ENCODE assay signal across 8 cellular contexts in genomic region chr6:139474145-139475108, GRCh38.
DNase-seq lines count a peak whose midpoint lies in the region; ATAC-seq, FAIRE-seq and TF ChIP-seq lines count a peak whose summit lies in the region.

No MANE protein-coding gene starts in this region.

- H3K4me1 ChIP-seq in H9 (ENCODE audit: insufficient read depth, low read length) (peaks cover 9% of the 10 kb centered on the region; the same call in 1 of the 2 replicates), H1 (replicated peaks in 1 of 4; ENCODE audit: control insufficient read depth in 3 of 4, insufficient read depth in 4 of 4, low read length in 3 of 4) (peaks cover 11 to 28% (median 14%) of the 10 kb centered on the region in 4 experiments), neuron (ENCODE audit: insufficient read depth, low read length) (peaks cover 42% of the 10 kb centered on the region)

- no peak overlapping the region for H3K23ac ChIP-seq in H9 (ENCODE audit: insufficient read length, low read depth, low read length)
- no peak overlapping the region for H3K23ac ChIP-seq in H1 (ENCODE audit: insufficient read length)

- H2BK15ac ChIP-seq in H9 (ENCODE audit: low read depth, low read length) = no peak overlapping the region
- H2BK15ac ChIP-seq in H1 (ENCODE audit: low read length) = no peak overlapping the region

- POLR2A ChIA-PET in H1 (lab: Charles Lee; ENCODE audit: partially characterized antibody) = interaction anchor here (1.4 to 4.0 kb wide), 3 partner anchors 9 to 100 kb away, joined by 3 to 27 read pairs (median 5); partner anchors contain the start of gene CITED2
- POLR2A ChIA-PET in T-cell (lab: Charles Lee) = interaction anchor here in 1 of 2 donors (1.1 kb wide), 1 partner anchor 100 kb away, joined by 5 read pairs; the partner anchor contains the start of gene CITED2

- peak; percentile 14 for DNase-seq in COR-L47 (lab: John Stamatoyannopoulos, UW)
- no peak for DNase-seq in H9
- peak; percentile 56 to 73 for DNase-seq in NCI-H446 (lab: John Stamatoyannopoulos, UW)
- DNase-seq in H1 (ENCODE audit: low read depth in 1 of 2, low spot score in 2 of 2) = no peak
- no peak for DNase-seq in NCI-H2196 treated with DMSO at 0.1 percent for 48 hours (lab: John Stamatoyannopoulos, UW; ENCODE audit: unreplicated experiment)
- no peak for DNase-seq in T-cell

- H3K9me3 Mint-ChIP-seq in H9 = no peaks in the 10 kb centered on the region
- H3K9me3 Mint-ChIP-seq in T-cell = no peaks in the 10 kb centered on the region

- no peak overlapping the region for H3K18ac ChIP-seq in H9 (ENCODE audit: insufficient read length, low read depth, low read length)
- H3K18ac ChIP-seq in H1 (ENCODE audit: extremely low read depth, low read length) = peak overlapping the region; percentile 14; the same call in 1 of the 2 replicates

- WGBS in H9 (ENCODE audit: extremely low coverage, insufficient read length, low lambda C conversion rate) = no CpG with 5 or more reads among the region's 7 CpGs
- 30% methylated on average over 7 of the region's 7 CpGs; no CpG with 5 or more reads in 1 of the 2 experiments for WGBS in H1 (ENCODE audit: extremely low coverage in 1 of 2, insufficient coverage in 1 of 2, insufficient read length in 1 of 2, insufficient replicate concordance in 2 of 2, low coverage in 1 of 2, low lambda C conversion rate in 2 of 2, missing lambda C conversion rate in 1 of 2), 2 experiments

- H3K27me3 ChIP-seq in H9 (ENCODE audit: insufficient read depth, low read length) = no peaks in the 10 kb centered on the region
- H3K27me3 ChIP-seq in H1 (replicated peaks in 1 of 4; ENCODE audit: control insufficient read depth in 3 of 4, extremely low read depth in 1 of 4, insufficient read depth in 3 of 4, low read length in 3 of 4) = no peaks in the 10 kb centered on the region
- no peaks in the 10 kb centered on the region for H3K27me3 ChIP-seq in neuron (ENCODE audit: insufficient read depth, low read length)

- TF ChIP-seq CTCF in H9 (conservative IDR thresholded peaks at IDR 0.05) (no peak), H1 (IDR thresholded peaks at IDR 0.05; ENCODE audit: control extremely low read depth in 1 of 3, insufficient read depth in 1 of 3, low read depth in 1 of 3, low read length in 3 of 3) (no peak)

- H4K20me1 ChIP-seq in H9 (ENCODE audit: control insufficient read depth, insufficient read depth, insufficient read length) = no peaks in the 10 kb centered on the region
- H4K20me1 ChIP-seq in H1 (replicated peaks in 1 of 2; ENCODE audit: control insufficient read depth in 1 of 2, insufficient read depth in 2 of 2, low read length in 2 of 2) = no peaks in the 10 kb centered on the region

- H3K4me3 ChIP-seq in H1 (ENCODE audit: extremely low read depth in 1 of 4, insufficient read depth in 2 of 4, low read depth in 3 of 4, low read length in 4 of 4) (peak overlapping the region in 2 of 4 experiments; percentile 18 to 40; a peak in 2 of 8 replicates), neuron (ENCODE audit: low read length) (peak overlapping the region; percentile 33)

- H4K5ac ChIP-seq in H9 (ENCODE audit: insufficient read length, low read depth, low read length) (no peak overlapping the region), H1 (ENCODE audit: insufficient read length, low read depth, low read length) (peak overlapping the region; percentile 12)

- no peak for TF ChIP-seq POLR2A in H1 (IDR thresholded peaks at IDR 0.05; ENCODE audit: control extremely low read depth in 1 of 2, low read depth in 2 of 2, low read length in 2 of 2)

- peak overlapping the region; percentile 70 for H3K27ac ChIP-seq in H9 (ENCODE audit: insufficient read length, low read depth, low read length)
- peak overlapping the region; percentile 64 for H3K27ac ChIP-seq in H1 (ENCODE audit: low read depth, low read length)

- H4K91ac ChIP-seq in H9 (ENCODE audit: insufficient read length, low read depth, low read length) = no peak overlapping the region
- no peak overlapping the region for H4K91ac ChIP-seq in H1 (replicated peaks; ENCODE audit: insufficient read length, low read length)

- H3K4me2 ChIP-seq in H9 (ENCODE audit: insufficient read depth, insufficient read length, low read length) (peak overlapping the region; percentile 36), H1 (ENCODE audit: insufficient read depth in 1 of 2, low read depth in 2 of 2, low read length in 2 of 2) (peak overlapping the region; percentile 21 to 60; a peak in 3 of 4 replicates)

- H3K36me3 ChIP-seq in H1 (ENCODE audit: control insufficient read depth in 2 of 4, insufficient read depth in 4 of 4, low read length in 3 of 4) = no peaks in the 10 kb centered on the region
- no peaks in the 10 kb centered on the region for H3K36me3 ChIP-seq in neuron (ENCODE audit: insufficient read depth, low read length)

- H2AFZ ChIP-seq in H9 (ENCODE audit: low read length) (no peak overlapping the region), H1 (ENCODE audit: low read length) (peak overlapping the region; percentile 98; the same call in 1 of the 2 replicates), neuron (ENCODE audit: low read depth, low read length) (peak overlapping the region; percentile 49)

- H2BK12ac ChIP-seq in H9 (ENCODE audit: insufficient read length, low read depth, low read length) = no peak overlapping the region
- peak overlapping the region; percentile 81 for H2BK12ac ChIP-seq in H1 (ENCODE audit: low read depth, low read length)

- H3K27me3 Mint-ChIP-seq in H9 (ENCODE audit: low read depth) = no peaks in the 10 kb centered on the region
- peaks cover 0 to 3% of the 10 kb centered on the region in 2 donors for H3K27me3 Mint-ChIP-seq in T-cell

- H3K14ac ChIP-seq in H9 (ENCODE audit: insufficient read depth, low read length) = peak overlapping the region; percentile 24; the same call in 1 of the 2 replicates
- no peak overlapping the region for H3K14ac ChIP-seq in H1 (ENCODE audit: insufficient read length)

- ATAC-seq in T-cell (replicated peaks in 1 of 4) = no peak
- ATAC-seq in GM18867 (IDR thresholded peaks at IDR 0.05; ENCODE audit: unreplicated experiment) = no peak

- H3K4me3 Mint-ChIP-seq in H9 (peak overlapping the region in 1 of 2 experiments; percentile 64; a peak in 4 of 5 replicates), T-cell (no peak overlapping the region)

- H3K4me1 Mint-ChIP-seq in H9 (peaks cover 59 to 61% of the 10 kb centered on the region in 2 experiments), T-cell (peaks cover 0 to 11% (median 9%) of the 10 kb centered on the region in 3 donors)

- H4K8ac ChIP-seq in H9 (replicated peaks; ENCODE audit: insufficient read length, low read depth, low read length) (no peak overlapping the region), H1 (ENCODE audit: extremely low read depth, insufficient read depth, low read length) (no peak overlapping the region)

- H3K79me2 ChIP-seq in H9 (ENCODE audit: insufficient read depth, low read length) (no peaks in the 10 kb centered on the region), H1 (ENCODE audit: control insufficient read depth in 1 of 2, insufficient read depth in 2 of 2, low read length in 2 of 2) (no peaks in the 10 kb centered on the region)

- no peak for TF ChIP-seq EP300 in H1 (IDR thresholded peaks at IDR 0.05; ENCODE audit: borderline replicate concordance in 1 of 2, low read depth in 2 of 2, low read length in 2 of 2)

- H2BK120ac ChIP-seq in H9 (ENCODE audit: low read depth, low read length, poor library complexity, severe bottlenecking) (no peak overlapping the region), H1 (replicated peaks; ENCODE audit: low read depth, low read length) (peak overlapping the region; percentile 76)

- H2AK5ac ChIP-seq in H9 (ENCODE audit: insufficient read length, low read length) (no peak overlapping the region), H1 (ENCODE audit: low read depth, low read length) (no peak overlapping the region)

- H3K9me3 ChIP-seq in H9 (ENCODE audit: control insufficient read depth, low read depth, low read length) = no peaks in the 10 kb centered on the region
- H3K9me3 ChIP-seq in H1 (ENCODE audit: insufficient read depth in 2 of 2, low read depth in 1 of 2, low read length in 1 of 2) = no peaks in the 10 kb centered on the region
- H3K9me3 ChIP-seq in neuron (ENCODE audit: low read length) = no peaks in the 10 kb centered on the region

- H3K27ac Mint-ChIP-seq in H9 (peak overlapping the region; percentile 49 to 96 (median 96)), T-cell (no peak overlapping the region)

- no peaks in the 10 kb centered on the region for H3K23me2 ChIP-seq in H9 (ENCODE audit: insufficient read length, low read depth, low read length, poor library complexity, severe bottlenecking)
- H3K23me2 ChIP-seq in H1 (ENCODE audit: low read depth, low read length) = no peaks in the 10 kb centered on the region

- no peak overlapping the region for H3T11ph ChIP-seq in H9 (ENCODE audit: low read length)

- no peak for FAIRE-seq in H1 (lab: Jason Lieb, UNC)

- H3K9ac ChIP-seq in H9 (ENCODE audit: extremely low read depth, insufficient read length, low read length) (peak overlapping the region; percentile 28), H1 (replicated peaks in 1 of 4; ENCODE audit: extremely low read depth in 1 of 4, low read depth in 3 of 4, low read length in 3 of 4) (peak overlapping the region in 2 of 4 experiments; percentile 20 to 48; a peak in 5 of 7 replicates)

- H2BK20ac ChIP-seq in H9 (ENCODE audit: low read depth, low read length, poor library complexity, severe bottlenecking) (no peak overlapping the region), H1 (ENCODE audit: low read length) (peak overlapping the region; percentile 75)

- H3K4ac ChIP-seq in H9 (ENCODE audit: low read depth, low read length) = no peak overlapping the region
- no peak overlapping the region for H3K4ac ChIP-seq in H1 (replicated peaks; ENCODE audit: insufficient read length, low read depth, low read length)

- H3K79me1 ChIP-seq in H9 (ENCODE audit: insufficient read depth, low read depth, low read length, poor library complexity, severe bottlenecking) = no peaks in the 10 kb centered on the region
- H3K79me1 ChIP-seq in H1 (ENCODE audit: low read depth, low read length) = no peaks in the 10 kb centered on the region

- no peak overlapping the region for H3K56ac ChIP-seq in H9 (ENCODE audit: insufficient read length, low read depth, low read length)
- H3K56ac ChIP-seq in H1 (replicated peaks; ENCODE audit: insufficient read length, low read depth, low read length) = no peak overlapping the region

- H3K36me3 Mint-ChIP-seq in H9 (ENCODE audit: insufficient read depth in 1 of 3, low read depth in 3 of 3) = no peaks in the 10 kb centered on the region; a peak in 1 of 7 replicates
- no peaks in the 10 kb centered on the region for H3K36me3 Mint-ChIP-seq in T-cell

- no peak for TF ChIP-seq RAD21 in H1 (IDR thresholded peaks at IDR 0.05 in 1 of 2, conservative IDR thresholded peaks at IDR 0.05 in 1 of 2; ENCODE audit: low read depth in 2 of 2, low read length in 2 of 2)

- no peak overlapping the region for H2BK5ac ChIP-seq in H9 (ENCODE audit: insufficient read length, low read length)
- H2BK5ac ChIP-seq in H1 (ENCODE audit: low read depth, low read length) = peak overlapping the region; percentile 86; the same call in 1 of the 2 replicates

- CTCF ChIA-PET in H1 (lab: Charles Lee; ENCODE audit: partially characterized antibody) (interaction anchor here (0.8 to 1.2 kb wide), 3 partner anchors 79 to 105 kb away, joined by 3 to 4 read pairs (median 3); partner anchors contain the start of gene CITED2), T-cell (lab: Charles Lee) (interaction anchor here in 1 of 2 donors (0.6 to 1.1 kb wide), 3 partner anchors 29 to 556 kb away, joined by 3 to 4 read pairs (median 4); no protein-coding TSS in a partner anchor)

Comparison
In these comparisons a context has a peak if more than half of its experiments do, and no peak if none do; other contexts are left out.
1. DNase-seq: peak in COR-L47 (single experiment) and NCI-H446 (2 of 2); none in H9 (single experiment), H1 (0 of 2), NCI-H2196 treated with DMSO at 0.1 percent for 48 hours (single experiment) and T-cell (0 of 34).
2. H3K27ac Mint-ChIP-seq: peak in H9 (3 of 3); none in T-cell (0 of 2).